In genomic region chr1:26215246-26215645, GRCh38 we compare ENCODE assay signal across 1 cellular context.
TF ChIP-seq lines count a peak whose summit lies in the region.

No MANE protein-coding gene starts in this region.

TF ChIP-seq in IMR-90, 13 proteins besides CTCF, POLR2A, EP300 and RAD21:
- TF ChIP-seq MAFK (IDR thresholded peaks at IDR 0.05; ENCODE audit: low read depth, low read length) (no peak), CHD1 (IDR thresholded peaks at IDR 0.05; ENCODE audit: low read depth, low read length) (no peak), RCOR1 (IDR thresholded peaks at IDR 0.05; ENCODE audit: insufficient replicate concordance, low read length) (no peak), NFE2L2 (IDR thresholded peaks at IDR 0.05; ENCODE audit: low read depth, low read length) (no peak), SMC3 (IDR thresholded peaks at IDR 0.05; ENCODE audit: low read depth, low read length) (no peak)
